23 cellular contexts compared by ENCODE assay signal in genomic region chr5:154749496-154749895, GRCh38. TPM values are rescaled to one million over a fixed set of nuclear protein-coding genes. Genes with fewer than 3 reads are reported as not detected.
DNase-seq lines count a peak whose midpoint lies in the region; ATAC-seq, FAIRE-seq and TF ChIP-seq lines count a peak whose summit lies in the region.
"Had no signal": no experiment of that assay in that cellular context is flagged by ENCODE, and none has a peak within 500 bp of the region (broad histone marks: within the 10 kb centered on the region; RNA-seq: fewer than 3 reads in every experiment).

No MANE protein-coding gene starts in this region.

- POLR2A ChIA-PET in K562 (lab: Yijun Ruan, JAX) = interaction anchor here (0.8 kb wide), 1 partner anchor 187 kb away, joined by 3 read pairs; no protein-coding TSS in a partner anchor

- H2AFZ ChIP-seq in GM23338 (no peak overlapping the region), K562 (ENCODE audit: low read depth, low read length) (no peak overlapping the region)

- in situ Hi-C loops in K562 (cut with MboI) = no loop called here

- no peak for FAIRE-seq in K562 (lab: Jason Lieb, UNC)
- FAIRE-seq: GM12892 had no signal

- H3K36me3 Mint-ChIP-seq in GM23338 (ENCODE audit: low read depth) = no peaks in the 10 kb centered on the region; the same call in 2 of the 3 replicates
- H3K36me3 Mint-ChIP-seq: CD4-positive, alpha-beta memory T cell; T-cell had no signal

- H3K27ac ChIP-seq in GM23338 (ENCODE audit: low read depth) (0 out of 2 replicates have a peak overlapping the region, but pooled peaks have one; percentile 28), K562 (ENCODE audit: extremely low read depth, low read depth, low read length) (no peak overlapping the region; the same call in 2 of the 3 replicates), rectal smooth muscle tissue (ENCODE audit: low read depth, low read length) (no peak overlapping the region)
- H3K27ac ChIP-seq: RWPE1 had no signal

- H3K9me3 Mint-ChIP-seq in GM23338 = no peaks in the 10 kb centered on the region
- H3K9me3 Mint-ChIP-seq: CD4-positive, alpha-beta memory T cell; H9; HFFc6; T-cell had no signal

- no peaks in the 10 kb centered on the region for H3K36me3 ChIP-seq in GM23338 (ENCODE audit: insufficient read depth)
- no peaks in the 10 kb centered on the region; the same call in 2 of the 3 replicates for H3K36me3 ChIP-seq in K562 (ENCODE audit: control insufficient read depth, insufficient read depth, low read length)
- no peaks in the 10 kb centered on the region for H3K36me3 ChIP-seq in rectal smooth muscle tissue (ENCODE audit: control insufficient read depth, insufficient read depth, low read length)
- H3K36me3 ChIP-seq: MG63 had no signal

- peaks cover 28% of the 10 kb centered on the region for H3K4me1 ChIP-seq in GM23338 (ENCODE audit: insufficient read depth)
- peaks cover 12 to 17% of the 10 kb centered on the region in 2 experiments for H3K4me1 ChIP-seq in K562 (replicated peaks in 1 of 2; ENCODE audit: control insufficient read depth in 2 of 2, insufficient read depth in 2 of 2, low read length in 2 of 2)
- H3K4me1 ChIP-seq in rectal smooth muscle tissue (ENCODE audit: control insufficient read depth, insufficient read depth, low read length) = peaks cover 15% of the 10 kb centered on the region

- peaks cover 5% of the 10 kb centered on the region for H3K27me3 Mint-ChIP-seq in GM23338 (ENCODE audit: insufficient read depth, low read depth, poor library complexity)
- H3K27me3 Mint-ChIP-seq: CD4-positive, alpha-beta memory T cell; T-cell had no signal

- H3F3A ChIP-seq in GM23338 (replicated peaks; ENCODE audit: low read depth) = peaks cover 12% of the 10 kb centered on the region

- H3K9ac ChIP-seq in K562 (ENCODE audit: insufficient read depth in 1 of 2, low read depth in 2 of 2, low read length in 2 of 2) (peak overlapping the region in 1 of 2 experiments; percentile 19; a peak in 1 of 4 replicates), rectal smooth muscle tissue (ENCODE audit: low read length) (peak overlapping the region; percentile 3)

- no peak for TF ChIP-seq EP300 in K562 (IDR thresholded peaks at IDR 0.05; ENCODE audit: low read length)

- no peak for ATAC-seq in GM23338
- ATAC-seq in K562 = no peak
- ATAC-seq: T-cell had no signal

- TF ChIP-seq POLR2A in K562 (conservative IDR thresholded peaks at IDR 0.05) = no peak

- H3K4me2 ChIP-seq in GM23338 (peak overlapping the region; percentile 59), K562 (ENCODE audit: insufficient read depth, low read length) (no peak overlapping the region)

- H3K9me2 ChIP-seq in GM23338 (ENCODE audit: insufficient read depth) = no peaks in the 10 kb centered on the region

- H3K4me3 Mint-ChIP-seq in GM23338 = no peak overlapping the region
- H3K4me3 Mint-ChIP-seq: CD4-positive, alpha-beta memory T cell; H9; HFFc6; T-cell had no signal

- TF ChIP-seq RAD21 in K562 (CRISPR knock-in tag; conservative IDR thresholded peaks at IDR 0.05 in 1 of 2, IDR thresholded peaks at IDR 0.05 in 1 of 2) = no peak

- WGBS in K562 (ENCODE audit: insufficient coverage, low coverage, missing lambda C conversion rate) = 50% methylated on average over 1 of the region's 1 CpG

- peaks cover 30% of the 10 kb centered on the region for H3K79me2 ChIP-seq in GM23338 (replicated peaks; ENCODE audit: insufficient read depth)
- peaks cover 14% of the 10 kb centered on the region for H3K79me2 ChIP-seq in K562 (ENCODE audit: control insufficient read depth, insufficient read depth, low read length)

- intact Hi-C loops in K562 (cut with micrococcal nuclease) = no loop called here

- H3K9me1 ChIP-seq in K562 (ENCODE audit: control insufficient read depth, insufficient read depth, low read length) = no peaks in the 10 kb centered on the region

- H3K27ac Mint-ChIP-seq in GM23338 = no peak overlapping the region
- H3K27ac Mint-ChIP-seq: HFFc6, T-cell had no signal

- H4K20me1 ChIP-seq in GM23338 (replicated peaks; ENCODE audit: insufficient read depth) = no peaks in the 10 kb centered on the region; the same call in 1 of the 2 replicates
- no peaks in the 10 kb centered on the region for H4K20me1 ChIP-seq in K562 (replicated peaks; ENCODE audit: control insufficient read depth, insufficient read depth, low read length)

- BruUV-seq in K562 (replicated peaks; lab: Mats Ljungman, UMichigan) = no TSS peak

- peaks cover 31% of the 10 kb centered on the region for H3K4me1 Mint-ChIP-seq in GM23338

- no peaks in the 10 kb centered on the region for H3K9me3 ChIP-seq in K562 (replicated peaks; ENCODE audit: control insufficient read depth, insufficient read depth, low read depth, low read length)
- H3K9me3 ChIP-seq: MG63 had no signal

- DNase-seq in DMS 273 (lab: John Stamatoyannopoulos, UW; ENCODE audit: unreplicated experiment) (peak; percentile 94), GM23338 (ENCODE audit: low spot score) (no peak), K562 (ENCODE audit: extremely low read depth in 1 of 4, low spot score in 3 of 4) (no peak), NCI-H1436 (lab: John Stamatoyannopoulos, UW) (no peak), H4 (ENCODE audit: low spot score) (no peak)
- no peak for DNase-seq in stimulated activated CD4-positive, alpha-beta T cell treated with anti-CD3 and anti-CD28 coated beads, Interleukin-15, amount 100 ng/mL, for 24 hours
- DNase-seq: C1 segment of cervical spinal cord; CD4-positive, alpha-beta memory T cell; COR-L47; DND-41; H9; HFFc6; KBM-7; MG63; NCI-H1694; NCI-H2081; NCI-H345; NCI-H526; SHP77; T-cell had no signal

- H3K27me3 ChIP-seq in GM23338 (ENCODE audit: insufficient read depth) (no peaks in the 10 kb centered on the region), K562 (ENCODE audit: control insufficient read depth in 2 of 2, insufficient read depth in 2 of 2, low read length in 2 of 2) (no peaks in the 10 kb centered on the region), rectal smooth muscle tissue (ENCODE audit: control insufficient read depth, insufficient read depth, low read length) (no peaks in the 10 kb centered on the region)
- H3K27me3 ChIP-seq: MG63 had no signal

- H3K4me3 ChIP-seq in GM23338 (no peak overlapping the region), K562 (no peak overlapping the region), rectal smooth muscle tissue (ENCODE audit: low read length) (no peak overlapping the region)
- H3K4me3 ChIP-seq: MG63 had no signal

- CTCF ChIA-PET in K562 (lab: Yijun Ruan, JAX; ENCODE audit: low intra/inter-chr PET ratio) = no interaction called here

- no peak for TF ChIP-seq CTCF in GM23338 (conservative IDR thresholded peaks at IDR 0.05; ENCODE audit: low read depth in 2 of 2)
- no peak for TF ChIP-seq CTCF in K562 (IDR thresholded peaks at IDR 0.05 in 2 of 3, conservative IDR thresholded peaks at IDR 0.05 in 1 of 3; ENCODE audit: insufficient read depth in 2 of 3, low read depth in 1 of 3, low read length in 3 of 3)

TF ChIP-seq in GM23338, 12 proteins besides CTCF, POLR2A, EP300 and RAD21 (continues in another document):
- TF ChIP-seq NANOG (IDR thresholded peaks at IDR 0.05; ENCODE audit: borderline replicate concordance) (no peak), ZNF331 (CRISPR knock-in tag; IDR thresholded peaks at IDR 0.05; ENCODE audit: low read depth) (no peak), ETS1 (IDR thresholded peaks at IDR 0.05) (no peak), EZH2 (IDR thresholded peaks at IDR 0.05; ENCODE audit: low read depth, unreplicated experiment) (no peak)

TF ChIP-seq in K562, 482 proteins besides CTCF, POLR2A, EP300 and RAD21 (continues in another document):
- TF ChIP-seq ZSCAN32 (CRISPR knock-in tag; IDR thresholded peaks at IDR 0.05) (no peak), MYNN (IDR thresholded peaks at IDR 0.05) (peak; percentile 82; the same call in 1 of the 2 replicates), MYNN (CRISPR knock-in tag; IDR thresholded peaks at IDR 0.05) (no peak; the same call in 1 of the 2 replicates), GABPA (tag; conservative IDR thresholded peaks at IDR 0.05; ENCODE audit: low read depth) (no peak), MNT (conservative IDR thresholded peaks at IDR 0.05) (no peak), KLF16 (IDR thresholded peaks at IDR 0.05) (no peak), PYGO2 (tag; IDR thresholded peaks at IDR 0.05) (no peak), HLTF (IDR thresholded peaks at IDR 0.05) (no peak), ZNF436 (CRISPR knock-in tag; IDR thresholded peaks at IDR 0.05) (no peak)

RNA-seq across cellular contexts. Expression of gene LARP1, which starts 5.7 kb away (rescaled TPM):
- 267 and 302 TPM in 2 replicates for total RNA-seq in GM23338 (2014; rRNA removed; shearing (Covaris generic))
- polyA plus RNA-seq in GM23338 (2016; fragmentation: Nextera tagmentation; extraction: Ambion mirVana) (133 and 153 TPM in 2 replicates), K562 (2011; rRNA removed) (74.2 and 82.6 TPM in 2 replicates), K562 (2014; fragmentation: Illumina TruSeq; extraction: Trizol) (184 and 201 TPM in 2 replicates), K562 (2014; fragmentation: Nextera tagmentation; extraction: Ambion mirVana) (10 to 100 TPM; 22.6 to 54.7 TPM), K562 (2014; rRNA removed) (113 and 114 TPM in 2 replicates)
- 329 and 371 TPM in 2 replicates for total RNA-seq in K562 (2011; cell fraction: chromatin; rRNA removed; ENCODE audit: low replicate concordance)
- 172 and 190 TPM in 2 replicates for total RNA-seq in K562 (2011; cell fraction: nucleolus; rRNA removed)
- total RNA-seq in K562 (2011; cell fraction: nucleoplasm; rRNA removed) = 207 and 246 TPM in 2 replicates
- total RNA-seq in K562 (2014; rRNA removed) (80.4 and 108 TPM in 2 replicates), K562 (2014; rRNA removed; fragmentation: Illumina TruSeq; extraction: Trizol) (103 and 123 TPM in 2 replicates), K562 (2015; rRNA removed; fragmentation: Illumina TruSeq; extraction: Trizol) (92.0 and 99.1 TPM in 2 replicates), K562 (2021) (267 and 300 TPM in 2 replicates)
- 50.4 and 50.8 TPM in 2 replicates for polyA plus RNA-seq in K562 (2011; cell fraction: cytosol; rRNA removed)
- 249 and 279 TPM in 2 replicates for polyA plus RNA-seq in K562 (2011; cell fraction: nucleus; rRNA removed)
- 72.9 and 116 TPM in 2 replicates for polyA plus RNA-seq in K562 (2012)
- polyA minus RNA-seq in K562 (2011; rRNA and poly(A)+ RNA removed) = 95.4 and 99.1 TPM in 2 replicates
- polyA minus RNA-seq in K562 (2011; cell fraction: cytosol; rRNA and poly(A)+ RNA removed) = 92.4 and 104 TPM in 2 replicates
- 77.0 and 118 TPM in 2 replicates for polyA minus RNA-seq in K562 (2011; cell fraction: nucleus; rRNA and poly(A)+ RNA removed)
- 44.3 and 48.5 TPM in 2 replicates for total RNA-seq in H4 (2014; rRNA removed; shearing (Covaris generic))
